ENCODE assay signal across 11 cellular contexts in the genomic region with DNA sequence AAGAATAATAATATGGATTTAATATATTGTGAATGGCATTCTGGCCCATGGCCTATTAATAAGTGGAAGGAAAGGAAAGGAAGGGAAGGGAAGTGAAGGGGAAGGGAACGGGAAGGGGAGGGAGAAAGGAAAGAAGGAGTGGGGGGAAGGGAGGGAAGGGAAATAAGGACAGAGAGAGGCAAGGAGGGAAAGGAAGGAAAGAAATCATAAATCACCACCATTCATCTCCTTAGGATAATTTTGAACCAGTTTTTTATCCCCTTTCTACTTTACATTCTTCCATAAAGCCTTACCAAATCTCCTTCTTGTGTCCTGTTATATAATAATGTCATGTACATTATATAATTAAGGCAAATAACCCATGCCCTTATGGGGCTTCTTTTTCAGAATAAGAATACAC.
"Had no signal": no experiment of that assay in that cellular context is flagged by ENCODE, and none has a peak within 500 bp of the region (broad histone marks: within the 10 kb centered on the region; RNA-seq: fewer than 3 reads in every experiment).

No MANE protein-coding gene starts in this region.

- H3K9ac ChIP-seq: GM23248 had no signal

- ATAC-seq: GM23338, HCT116 had no signal

- H3K9me3 ChIP-seq: HAP-1 had no signal

- H3K4me2 ChIP-seq: GM23338 had no signal

- FAIRE-seq: H1, H54 had no signal

- H2AFZ ChIP-seq: GM23248, GM23338 had no signal

- H3K4me3 ChIP-seq: GM23248, GM23338, HAP-1 had no signal

- H3K4me1 ChIP-seq: HAP-1 had no signal

- H3K27ac ChIP-seq: GM23248 had no signal

- DNase-seq: GM23248, GOT3, H7, H9, HCEC 1CT, HFFc6 had no signal

- H3K36me3 ChIP-seq: HAP-1 had no signal
